ENCODE assay signal across 10 cellular contexts in the genomic region with DNA sequence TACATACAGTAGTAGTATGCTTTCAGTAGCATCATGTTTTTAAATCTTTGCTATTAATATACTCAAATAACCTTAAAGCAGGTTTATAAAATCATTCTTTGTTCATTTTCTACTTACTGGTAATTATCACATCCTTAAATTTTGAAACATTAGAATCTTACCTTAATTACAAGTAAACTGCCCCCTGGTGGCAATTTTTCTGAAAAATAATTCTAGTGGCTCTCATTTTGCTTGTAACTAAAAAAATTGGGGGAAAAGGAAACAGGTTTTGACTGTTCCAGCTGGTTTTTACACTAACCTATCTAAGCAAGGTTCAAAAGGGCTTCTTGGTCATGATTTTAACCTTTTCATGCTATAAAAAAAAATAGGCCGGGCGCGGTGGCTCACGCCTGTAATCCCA. TPM values are rescaled to one million over a fixed set of nuclear protein-coding genes. Genes with fewer than 3 reads are reported as not detected.
DNase-seq lines count a peak whose midpoint lies in the region; ATAC-seq and TF ChIP-seq lines count a peak whose summit lies in the region.
"Had no signal": no experiment of that assay in that cellular context is flagged by ENCODE, and none has a peak within 500 bp of the region (broad histone marks: within the 10 kb centered on the region; RNA-seq: fewer than 3 reads in every experiment).

No MANE protein-coding gene starts in this region.

- no peaks in the 10 kb centered on the region for H4K20me1 ChIP-seq in KMS-11 (ENCODE audit: insufficient read depth)

- H3K36me3 Mint-ChIP-seq in nephron progenitor cell (ENCODE audit: low read depth): peaks cover 2% of the 10 kb centered on the region

- H3K27me3 ChIP-seq in KMS-11 (ENCODE audit: insufficient read depth, low read depth): no peaks in the 10 kb centered on the region
- H3K27me3 ChIP-seq in brain microvascular endothelial cell (replicated peaks): no peaks in the 10 kb centered on the region
- no peaks in the 10 kb centered on the region for H3K27me3 ChIP-seq in adrenal gland

- no peak overlapping the region for H3K27ac Mint-ChIP-seq in nephron progenitor cell

- no peaks in the 10 kb centered on the region for H3K9me3 ChIP-seq in adrenal gland (replicated peaks in 1 of 3)

- no peaks in the 10 kb centered on the region for H3K79me2 ChIP-seq in KMS-11 (ENCODE audit: insufficient read depth, low read depth)

- H3K4me3 ChIP-seq in KMS-11 (IDR thresholded peaks at IDR 0.05; ENCODE audit: insufficient read depth, low read depth, low read length): no peak overlapping the region
- H3K4me3 ChIP-seq in brain microvascular endothelial cell (ENCODE audit: low read depth, low read length): no peak overlapping the region
- H3K4me3 ChIP-seq in adrenal gland: no peak overlapping the region

- no peaks in the 10 kb centered on the region for H3K4me1 ChIP-seq in KMS-11 (ENCODE audit: low read depth, poor library complexity, severe bottlenecking)
- no peaks in the 10 kb centered on the region for H3K4me1 ChIP-seq in adrenal gland (replicated peaks in 1 of 2)

- TF ChIP-seq CTCF in KMS-11 (conservative IDR thresholded peaks at IDR 0.05; ENCODE audit: low read depth, low read length) (peak; percentile 53), brain microvascular endothelial cell (IDR thresholded peaks at IDR 0.05; ENCODE audit: low read depth, low read length, missing control alignments) (no peak), nephron progenitor cell (IDR thresholded peaks at IDR 0.05) (peak; percentile 27), adrenal gland (IDR thresholded peaks at IDR 0.05) (peak in 3 of 6 experiments; percentile 16 to 35 (median 33))

- WGBS in adrenal gland, 4 donors: 84 to 94% (median 89%) methylated on average over 4 of the region's 4 CpGs

- H3K9me3 Mint-ChIP-seq in nephron progenitor cell: peaks cover 5% of the 10 kb centered on the region

- no peak overlapping the region for H3K4me2 ChIP-seq in KMS-11

- H3K36me3 ChIP-seq in KMS-11 (ENCODE audit: insufficient read depth): no peaks in the 10 kb centered on the region
- H3K36me3 ChIP-seq in brain microvascular endothelial cell (replicated peaks): no peaks in the 10 kb centered on the region
- no peaks in the 10 kb centered on the region for H3K36me3 ChIP-seq in adrenal gland (replicated peaks in 1 of 2)

- intact Hi-C loops in adrenal gland (cut with DNase I): no loop called here

- H2AFZ ChIP-seq in KMS-11 (ENCODE audit: low read depth): no peak overlapping the region

- H3K9ac ChIP-seq in KMS-11: no peak overlapping the region

- H3K4me3 Mint-ChIP-seq in nephron progenitor cell: no peak overlapping the region

- no peak for ATAC-seq in HG02571 (IDR thresholded peaks at IDR 0.05; ENCODE audit: unreplicated experiment)

- H3K4me1 Mint-ChIP-seq in nephron progenitor cell: no peaks in the 10 kb centered on the region

- DNase-seq in NCI-H146 (lab: John Stamatoyannopoulos, UW) (peak; percentile 0), NCI-H146 treated with DMSO at 0.1 percent for 48 hours (lab: John Stamatoyannopoulos, UW; ENCODE audit: unreplicated experiment) (no peak), brain microvascular endothelial cell (peak; percentile 10), nephron progenitor cell (no peak), adrenal gland (no peak), iPS-NIHi11 (ENCODE audit: low spot score) (no peak)
- DNase-seq: activated effector memory CD4-positive, alpha-beta T cell treated with Interleukin-2 at 50 U/mL for 16 hours; NCI-H2081 had no signal

- H3K27ac ChIP-seq in KMS-11 (no peak overlapping the region), brain microvascular endothelial cell (no peak overlapping the region), adrenal gland (no peak overlapping the region)

- TF ChIP-seq POLR2A in adrenal gland (IDR thresholded peaks at IDR 0.05): no peak

- in situ Hi-C loops in brain microvascular endothelial cell (cut with HindIII; ENCODE audit: low pct_ligation_motif_present, low sequenced_read_pairs): no loop called here

- H3K27me3 Mint-ChIP-seq in nephron progenitor cell (ENCODE audit: low read depth, poor library complexity): peaks cover 2% of the 10 kb centered on the region

RNA-seq across cellular contexts. Expression of gene DCAF4L1, which starts 18.5 kb away (rescaled TPM):
- total RNA-seq in adrenal gland: under 1 TPM in 5 of 8 donors, not detected in 3; 0.04 to 0.23 (median 0.08) TPM
- under 1 TPM; 0.24 to 0.40 (median 0.35) TPM for polyA plus RNA-seq in adrenal gland

RNA-seq across cellular contexts. Expression of gene SLC30A9, which starts 27.2 kb away (rescaled TPM):
- 100 to 1,000 TPM in 2 of 8 donors, 10 to 100 TPM in 6; 44.4 to 157 (median 72.9) TPM for total RNA-seq in adrenal gland
- 100 to 1,000 TPM in 1 of 3 donors, 10 to 100 TPM in 2; 12.5 to 121 (median 14.8) TPM for polyA plus RNA-seq in adrenal gland

RNA-seq across cellular contexts. Expression of gene TMEM33, which starts 27.9 kb away (rescaled TPM):
- total RNA-seq in adrenal gland: 10 to 100 TPM; 19.1 to 82.1 (median 58.1) TPM
- 10 to 100 TPM in 1 of 3 donors, 1 to 10 TPM in 2; 6.5 to 77.7 (median 8.6) TPM for polyA plus RNA-seq in adrenal gland

Comparison
In these comparisons a context has a peak if more than half of its experiments do, and no peak if none do; other contexts are left out.
1. DNase-seq: peak in NCI-H146 (single experiment) and brain microvascular endothelial cell (single experiment); none in NCI-H146 treated with DMSO at 0.1 percent for 48 hours (single experiment), nephron progenitor cell (single experiment), adrenal gland (0 of 7) and iPS-NIHi11 (single experiment).